ENCODE assay signal across 8 cellular contexts in the genomic region with DNA sequence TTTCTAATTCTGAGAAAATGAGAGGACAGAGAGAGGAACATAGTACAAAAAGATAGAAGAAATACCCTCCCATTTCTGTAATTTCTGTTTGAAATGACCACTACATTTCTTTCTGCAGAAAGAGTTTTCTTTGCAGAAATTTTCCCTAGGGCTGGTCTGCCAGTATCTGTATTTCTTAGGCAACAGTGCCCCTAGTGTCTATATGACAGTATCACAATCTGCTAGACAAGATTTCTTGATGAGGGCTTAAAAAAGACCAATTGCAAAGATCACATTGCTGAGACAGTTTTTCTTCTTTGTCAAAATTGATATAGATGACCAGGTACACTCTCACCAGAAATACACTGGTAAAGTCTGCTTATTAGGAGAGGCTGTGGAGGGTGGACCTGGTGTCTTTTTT.
DNase-seq lines count a peak whose midpoint lies in the region; ATAC-seq, FAIRE-seq and TF ChIP-seq lines count a peak whose summit lies in the region.

No MANE protein-coding gene starts in this region.

- FAIRE-seq in K562 (lab: Jason Lieb, UNC): no peak

- no peak for ATAC-seq in left ventricle myocardium superior
- no peak for ATAC-seq in K562
- ATAC-seq in stimulated activated naive CD8-positive, alpha-beta T cell treated with anti-CD3 and anti-CD28 coated beads, Interleukin-15, Interleukin-2, amounts not matched to agents 100 U/mL and 50 U/mL, for 24 hours: no peak

- H3K9ac ChIP-seq in K562 (ENCODE audit: insufficient read depth in 1 of 2, low read depth in 2 of 2, low read length in 2 of 2) (no peak overlapping the region), liver (ENCODE audit: low read depth in 1 of 2, low read length in 2 of 2) (no peak overlapping the region)

- H3K4me1 Mint-ChIP-seq in T-helper 2 cell treated with Interferon-gamma antibody and Interleukin-4, amounts not matched to agents 5 μg/mL and 100 μg/mL, for 36 hours (ENCODE audit: low read depth): no peaks in the 10 kb centered on the region

- H2AFZ ChIP-seq in K562 (ENCODE audit: low read depth, low read length): no peak overlapping the region

- no peak for TF ChIP-seq EP300 in K562 (IDR thresholded peaks at IDR 0.05; ENCODE audit: low read length)

- TF ChIP-seq RAD21 in K562 (CRISPR knock-in tag; conservative IDR thresholded peaks at IDR 0.05 in 1 of 2, IDR thresholded peaks at IDR 0.05 in 1 of 2): peak in 1 of 2 experiments; percentile 66; a peak in 2 of 4 replicates
- peak; percentile 72 to 82 for TF ChIP-seq RAD21 in liver (IDR thresholded peaks at IDR 0.05)

- H3K27ac ChIP-seq in left ventricle myocardium inferior (replicated peaks): no peak overlapping the region
- H3K27ac ChIP-seq in K562 (ENCODE audit: extremely low read depth, low read depth, low read length): no peak overlapping the region
- H3K27ac ChIP-seq in liver (ENCODE audit: low read depth in 1 of 2, low read length in 2 of 2): no peak overlapping the region

- no peak overlapping the region for H3K4me3 ChIP-seq in left ventricle myocardium inferior
- no peak overlapping the region for H3K4me3 ChIP-seq in K562
- no peak overlapping the region for H3K4me3 ChIP-seq in liver (ENCODE audit: low read depth in 1 of 3, low read length in 3 of 3)

- DNase-seq in left ventricle myocardium inferior (no peak), left ventricle myocardium superior (no peak), NCI-H1105 (lab: John Stamatoyannopoulos, UW) (peak; percentile 0), K562 (ENCODE audit: extremely low read depth in 1 of 4, low spot score in 3 of 4) (peak; percentile 18 to 30 (median 25)), mesenteric fat pad (ENCODE audit: low spot score) (no peak)
- no peak for DNase-seq in T-helper 2 cell treated with Interferon-gamma antibody and Interleukin-4, amounts not matched to agents 5 μg/mL and 100 μg/mL, for 36 hours (ENCODE audit: low spot score)
- DNase-seq in stimulated activated naive CD8-positive, alpha-beta T cell treated with anti-CD3 and anti-CD28 coated beads, Interleukin-15, Interleukin-2, amounts not matched to agents 100 U/mL and 50 U/mL, for 24 hours: no peak

- no peak overlapping the region for H3K27ac Mint-ChIP-seq in T-helper 2 cell treated with Interferon-gamma antibody and Interleukin-4, amounts not matched to agents 5 μg/mL and 100 μg/mL, for 36 hours

- TF ChIP-seq CTCF in left ventricle myocardium inferior (IDR thresholded peaks at IDR 0.05; ENCODE audit: borderline replicate concordance) (peak; percentile 73), K562 (IDR thresholded peaks at IDR 0.05 in 2 of 3, conservative IDR thresholded peaks at IDR 0.05 in 1 of 3; ENCODE audit: insufficient read depth in 2 of 3, low read depth in 1 of 3, low read length in 3 of 3) (peak in 2 of 3 experiments; percentile 45 to 60; a peak in 4 of 6 replicates), liver (IDR thresholded peaks at IDR 0.05; ENCODE audit: low read depth, low read length, missing input control) (peak; percentile 57)

- no TSS peak for BruUV-seq in K562 (replicated peaks; lab: Mats Ljungman, UMichigan)

- H3K9me3 ChIP-seq in left ventricle myocardium inferior (replicated peaks) (no peaks in the 10 kb centered on the region), K562 (replicated peaks; ENCODE audit: control insufficient read depth, insufficient read depth, low read depth, low read length) (no peaks in the 10 kb centered on the region), liver (ENCODE audit: control insufficient read depth in 4 of 4, low read length in 3 of 4) (no peaks in the 10 kb centered on the region)

- no peaks in the 10 kb centered on the region for H3K36me3 Mint-ChIP-seq in T-helper 2 cell treated with Interferon-gamma antibody and Interleukin-4, amounts not matched to agents 5 μg/mL and 100 μg/mL, for 36 hours (ENCODE audit: low read depth)

- no peak overlapping the region for H3K4me2 ChIP-seq in K562 (ENCODE audit: insufficient read depth, low read length)

- H3K36me3 ChIP-seq in left ventricle myocardium inferior: no peaks in the 10 kb centered on the region
- H3K36me3 ChIP-seq in K562 (ENCODE audit: control insufficient read depth, insufficient read depth, low read length): no peaks in the 10 kb centered on the region
- H3K36me3 ChIP-seq in liver (ENCODE audit: control insufficient read depth in 4 of 4, insufficient read depth in 3 of 4, low read depth in 1 of 4, low read length in 3 of 4): no peaks in the 10 kb centered on the region

- H4K20me1 ChIP-seq in K562 (replicated peaks; ENCODE audit: control insufficient read depth, insufficient read depth, low read length): no peaks in the 10 kb centered on the region

- no peaks in the 10 kb centered on the region for H3K9me3 Mint-ChIP-seq in T-helper 2 cell treated with Interferon-gamma antibody and Interleukin-4, amounts not matched to agents 5 μg/mL and 100 μg/mL, for 36 hours

- H3K9me1 ChIP-seq in K562 (ENCODE audit: control insufficient read depth, insufficient read depth, low read length): no peaks in the 10 kb centered on the region

- no peaks in the 10 kb centered on the region for H3K79me2 ChIP-seq in K562 (ENCODE audit: control insufficient read depth, insufficient read depth, low read length)

- intact Hi-C loops in left ventricle myocardium inferior (cut with micrococcal nuclease) (no loop called here), left ventricle myocardium superior (cut with micrococcal nuclease) (no loop called here), K562 (cut with micrococcal nuclease) (no loop called here)

- no peak overlapping the region for H3K4me3 Mint-ChIP-seq in T-helper 2 cell treated with Interferon-gamma antibody and Interleukin-4, amounts not matched to agents 5 μg/mL and 100 μg/mL, for 36 hours

- POLR2A ChIA-PET in K562 (lab: Yijun Ruan, JAX): no interaction called here

- no peaks in the 10 kb centered on the region for H3K27me3 ChIP-seq in left ventricle myocardium inferior (ENCODE audit: low read depth)
- no peaks in the 10 kb centered on the region for H3K27me3 ChIP-seq in K562 (ENCODE audit: control insufficient read depth in 2 of 2, insufficient read depth in 2 of 2, low read length in 2 of 2)
- no peaks in the 10 kb centered on the region for H3K27me3 ChIP-seq in liver (ENCODE audit: control insufficient read depth in 4 of 4, insufficient read depth in 4 of 4, low read length in 3 of 4)

- H3K27me3 Mint-ChIP-seq in T-helper 2 cell treated with Interferon-gamma antibody and Interleukin-4, amounts not matched to agents 5 μg/mL and 100 μg/mL, for 36 hours (ENCODE audit: low read depth): no peaks in the 10 kb centered on the region

- TF ChIP-seq POLR2A in K562 (conservative IDR thresholded peaks at IDR 0.05): no peak

- in situ Hi-C loops in K562 (cut with MboI): no loop called here

- CTCF ChIA-PET in K562 (lab: Yijun Ruan, JAX; ENCODE audit: low intra/inter-chr PET ratio): no interaction called here

- H3K4me1 ChIP-seq in left ventricle myocardium inferior: no peaks in the 10 kb centered on the region
- H3K4me1 ChIP-seq in K562 (replicated peaks in 1 of 2; ENCODE audit: control insufficient read depth in 2 of 2, insufficient read depth in 2 of 2, low read length in 2 of 2): no peaks in the 10 kb centered on the region
- H3K4me1 ChIP-seq in liver (ENCODE audit: control insufficient read depth in 4 of 4, insufficient read depth in 4 of 4, low read length in 3 of 4): no peaks in the 10 kb centered on the region

TF ChIP-seq in liver, 16 proteins besides CTCF, POLR2A, EP300 and RAD21 (continues in another document):
- TF ChIP-seq FOXA1 (IDR thresholded peaks at IDR 0.05): no peak
- TF ChIP-seq YY1 (IDR thresholded peaks at IDR 0.05): no peak
- no peak for TF ChIP-seq JUND (IDR thresholded peaks at IDR 0.05)
- TF ChIP-seq REST (IDR thresholded peaks at IDR 0.05): no peak
- TF ChIP-seq, protein P1, sequence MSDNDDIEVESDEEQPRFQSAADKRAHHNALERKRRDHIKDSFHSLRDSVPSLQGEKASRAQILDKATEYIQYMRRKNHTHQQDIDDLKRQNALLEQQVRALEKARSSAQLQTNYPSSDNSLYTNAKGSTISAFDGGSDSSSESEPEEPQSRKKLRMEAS (IDR thresholded peaks at IDR 0.05): no peak
- TF ChIP-seq, protein P2, sequence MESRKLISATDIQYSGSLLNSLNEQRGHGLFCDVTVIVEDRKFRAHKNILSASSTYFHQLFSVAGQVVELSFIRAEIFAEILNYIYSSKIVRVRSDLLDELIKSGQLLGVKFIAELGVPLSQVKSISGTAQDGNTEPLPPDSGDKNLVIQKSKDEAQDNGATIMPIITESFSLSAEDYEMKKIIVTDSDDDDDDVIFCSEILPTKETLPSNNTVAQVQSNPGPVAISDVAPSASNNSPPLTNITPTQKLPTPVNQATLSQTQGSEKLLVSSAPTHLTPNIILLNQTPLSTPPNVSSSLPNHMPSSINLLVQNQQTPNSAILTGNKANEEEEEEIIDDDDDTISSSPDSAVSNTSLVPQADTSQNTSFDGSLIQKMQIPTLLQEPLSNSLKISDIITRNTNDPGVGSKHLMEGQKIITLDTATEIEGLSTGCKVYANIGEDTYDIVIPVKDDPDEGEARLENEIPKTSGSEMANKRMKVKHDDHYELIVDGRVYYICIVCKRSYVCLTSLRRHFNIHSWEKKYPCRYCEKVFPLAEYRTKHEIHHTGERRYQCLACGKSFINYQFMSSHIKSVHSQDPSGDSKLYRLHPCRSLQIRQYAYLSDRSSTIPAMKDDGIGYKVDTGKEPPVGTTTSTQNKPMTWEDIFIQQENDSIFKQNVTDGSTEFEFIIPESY (IDR thresholded peaks at IDR 0.05): no peak

Comparison
In these comparisons a context has a peak if more than half of its experiments do, and no peak if none do; other contexts are left out.
1. DNase-seq: peak in NCI-H1105 (single experiment) and K562 (4 of 4); none in left ventricle myocardium inferior (single experiment), left ventricle myocardium superior (single experiment), T-helper 2 cell treated with Interferon-gamma antibody and Interleukin-4, amounts not matched to agents 5 μg/mL and 100 μg/mL, for 36 hours (single experiment), mesenteric fat pad (single experiment) and stimulated activated naive CD8-positive, alpha-beta T cell treated with anti-CD3 and anti-CD28 coated beads, Interleukin-15, Interleukin-2, amounts not matched to agents 100 U/mL and 50 U/mL, for 24 hours (single experiment).
2. Peak in every context shown above with its lines, with median percentiles within 50 percentile points of each other: CTCF ChIP-seq.